34 cellular contexts compared by ENCODE assay signal in the genomic region with DNA sequence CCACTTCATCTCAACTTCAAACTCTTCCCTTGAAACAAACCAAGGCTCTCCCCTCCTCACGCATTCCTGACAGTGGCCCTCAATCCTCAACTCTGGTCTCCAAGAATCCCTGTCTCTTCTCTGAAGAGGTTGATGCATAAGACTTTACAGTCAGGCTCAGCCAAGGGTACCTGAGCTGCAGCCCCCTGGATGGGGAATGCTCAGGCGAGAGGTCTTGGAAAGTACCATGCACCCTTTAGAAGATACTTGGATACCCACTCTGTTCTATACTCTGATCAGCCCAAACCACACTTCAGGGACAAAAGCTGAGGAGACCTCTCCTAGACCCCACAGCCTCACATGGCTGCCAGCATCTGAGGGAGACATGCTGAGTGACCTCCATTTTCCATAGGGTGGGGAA. TPM values are rescaled to one million over a fixed set of nuclear protein-coding genes. Genes with fewer than 3 reads are reported as not detected.
"Had no signal": no experiment of that assay in that cellular context is flagged by ENCODE, and none has a peak within 500 bp of the region (broad histone marks: within the 10 kb centered on the region; RNA-seq: fewer than 3 reads in every experiment).

No MANE protein-coding gene starts in this region.

- DNase-seq: activated B cell treated with CpG ODN at 0.5 μM for 24 hours; activated CD4-positive, alpha-beta memory T cell treated with anti-CD3 and anti-CD28 coated beads for 36 hours; activated CD4-positive, alpha-beta T cell treated with anti-CD3 and anti-CD28 coated beads for 4 hours; activated CD4-positive, alpha-beta T cell treated with anti-CD3 and anti-CD28 coated beads, Interleukin-2, amount 50 U/mL, for 1 hour; activated CD4-positive, alpha-beta T cell treated with anti-CD3 and anti-CD28 coated beads, Interleukin-2, amount 50 U/mL, for 4 hours; activated CD4-positive, CD25-positive, alpha-beta regulatory T cell treated with anti-CD3 and anti-CD28 coated beads, Interleukin-2, amount 50 U/mL, for 72 hours; activated CD8-positive, alpha-beta memory T cell treated with anti-CD3 and anti-CD28 coated beads, Interleukin-2, amount 50 U/mL, for 4 hours; activated CD8-positive, alpha-beta T cell treated with anti-CD3 and anti-CD28 coated beads for 36 hours; activated effector memory CD4-positive, alpha-beta T cell treated with anti-CD3 and anti-CD28 coated beads, Interleukin-2, amount 50 U/mL, for 16 hours; activated gamma-delta T cell treated with Interleukin-2 at 50 U/mL for 16 hours; activated naive CD4-positive, alpha-beta T cell; activated naive CD4-positive, alpha-beta T cell treated with anti-CD3 and anti-CD28 coated beads, Interleukin-2, amount 10 ng/mL, durations not matched to agents 7 days and 5 days; activated naive CD8-positive, alpha-beta T cell treated with anti-CD3 and anti-CD28 coated beads, Interleukin-2, amount 10 ng/mL, durations not matched to agents 7 days and 5 days; activated naive CD8-positive, alpha-beta T cell treated with anti-CD3 and anti-CD28 coated beads, Interleukin-2, amount 50 U/mL, for 24 hours; activated T-cell treated with anti-CD3 and anti-CD28 coated beads for 4 hours; activated T-cell treated with anti-CD3 and anti-CD28 coated beads, Interleukin-2, amount 50 U/mL, for 1 hour; activated T-cell treated with anti-CD3 and anti-CD28 coated beads, Interleukin-2, amount 50 U/mL, for 4 hours; activated T-cell treated with anti-CD3 and anti-CD28 coated beads, Interleukin-2, amount 50 U/mL, for 72 hours; amygdala; anterior cingulate cortex; caudate nucleus; SW 1271; T-helper 1 cell; T-helper 2 cell; T-helper 9 cell had no signal

- H3K9me3 ChIP-seq: ascending aorta had no signal

- H3K27ac ChIP-seq: ascending aorta, cardiac muscle cell, VCaP had no signal

- H3K36me3 ChIP-seq: ascending aorta, cardiac muscle cell had no signal

- H3K4me3 ChIP-seq: ascending aorta, cardiac muscle cell had no signal

- H3K27me3 ChIP-seq: ascending aorta, cardiac muscle cell had no signal

- H3K4me1 ChIP-seq: ascending aorta had no signal

RNA-seq across cellular contexts. Expression of a gene that starts 0.5 kb away (rescaled TPM):
- total RNA-seq: activated B cell treated with CpG ODN at 0.5 μM for 24 hours; activated CD4-positive, alpha-beta memory T cell treated with anti-CD3 and anti-CD28 coated beads for 36 hours; activated CD4-positive, alpha-beta T cell treated with anti-CD3 and anti-CD28 coated beads, Interleukin-2, amount 10 ng/mL, durations not matched to agents 24 days and 14 days; activated CD8-positive, alpha-beta memory T cell treated with anti-CD3 and anti-CD28 coated beads for 36 hours; activated CD8-positive, alpha-beta T cell treated with anti-CD3 and anti-CD28 coated beads for 36 hours; activated naive CD8-positive, alpha-beta T cell treated with anti-CD3 and anti-CD28 coated beads, Interleukin-2, amount 10 ng/mL, durations not matched to agents 7 days and 5 days; activated T-cell treated with anti-CD3 and anti-CD28 coated beads, Interleukin-2, amount 50 U/mL, for 4 hours; activated T-cell treated with anti-CD3 and anti-CD28 coated beads, Interleukin-2, amount 50 U/mL, for 72 hours; activated T-helper 1 cell treated with anti-CD3 and anti-CD28 coated beads, Interleukin-12 subunit alpha, Interleukin-12 subunit beta, Interleukin-2, Interleukin-4 antibody, amounts not matched to agents 30 ng/mL and 10 ng/mL and 1 ng/mL, durations not matched to agents 14 hours and 24 hours and 36 hours; activated T-helper 17 cell treated with anti-CD3 and anti-CD28 coated beads, Interleukin-2, amount 50 U/mL, for 72 hours; ascending aorta; cardiac muscle cell had no signal
- polyA plus RNA-seq: adipose tissue, cardiac muscle cell had no signal

RNA-seq across cellular contexts. Expression of a gene that starts 35.4 kb away (rescaled TPM):
- total RNA-seq: activated B cell treated with CpG ODN at 0.5 μM for 24 hours; activated CD4-positive, alpha-beta memory T cell treated with anti-CD3 and anti-CD28 coated beads for 36 hours; activated CD4-positive, alpha-beta T cell treated with anti-CD3 and anti-CD28 coated beads, Interleukin-2, amount 10 ng/mL, durations not matched to agents 24 days and 14 days; activated CD8-positive, alpha-beta memory T cell treated with anti-CD3 and anti-CD28 coated beads for 36 hours; activated CD8-positive, alpha-beta T cell treated with anti-CD3 and anti-CD28 coated beads for 36 hours; activated naive CD8-positive, alpha-beta T cell treated with anti-CD3 and anti-CD28 coated beads, Interleukin-2, amount 10 ng/mL, durations not matched to agents 7 days and 5 days; activated T-cell treated with anti-CD3 and anti-CD28 coated beads, Interleukin-2, amount 50 U/mL, for 4 hours; activated T-helper 1 cell treated with anti-CD3 and anti-CD28 coated beads, Interleukin-12 subunit alpha, Interleukin-12 subunit beta, Interleukin-2, Interleukin-4 antibody, amounts not matched to agents 30 ng/mL and 10 ng/mL and 1 ng/mL, durations not matched to agents 14 hours and 24 hours and 36 hours; ascending aorta; bronchial epithelial cell; cardiac muscle cell had no signal
- polyA plus RNA-seq: adipose tissue had no signal

RNA-seq across cellular contexts. Expression of a gene that starts 44.4 kb away (rescaled TPM):
- total RNA-seq: activated CD4-positive, alpha-beta memory T cell treated with anti-CD3 and anti-CD28 coated beads for 36 hours; activated CD4-positive, alpha-beta T cell treated with anti-CD3 and anti-CD28 coated beads, Interleukin-2, amount 10 ng/mL, durations not matched to agents 24 days and 14 days; activated CD8-positive, alpha-beta memory T cell treated with anti-CD3 and anti-CD28 coated beads for 36 hours; activated CD8-positive, alpha-beta T cell treated with anti-CD3 and anti-CD28 coated beads for 36 hours; activated T-cell treated with anti-CD3 and anti-CD28 coated beads, Interleukin-2, amount 50 U/mL, for 72 hours; activated T-helper 1 cell treated with anti-CD3 and anti-CD28 coated beads, Interleukin-12 subunit alpha, Interleukin-12 subunit beta, Interleukin-2, Interleukin-4 antibody, amounts not matched to agents 30 ng/mL and 10 ng/mL and 1 ng/mL, durations not matched to agents 14 hours and 24 hours and 36 hours had no signal
- polyA plus RNA-seq: cardiac muscle cell had no signal

RNA-seq across cellular contexts. Expression of a gene that starts 53.8 kb away (rescaled TPM):
- total RNA-seq: activated CD4-positive, alpha-beta T cell treated with anti-CD3 and anti-CD28 coated beads, Interleukin-2, amount 10 ng/mL, durations not matched to agents 24 days and 14 days; activated CD8-positive, alpha-beta memory T cell treated with anti-CD3 and anti-CD28 coated beads for 36 hours; activated CD8-positive, alpha-beta T cell treated with anti-CD3 and anti-CD28 coated beads for 36 hours; activated naive CD8-positive, alpha-beta T cell treated with anti-CD3 and anti-CD28 coated beads, Interleukin-2, amount 10 ng/mL, durations not matched to agents 7 days and 5 days; activated T-cell treated with anti-CD3 and anti-CD28 coated beads, Interleukin-2, amount 50 U/mL, for 4 hours; activated T-helper 1 cell treated with anti-CD3 and anti-CD28 coated beads, Interleukin-12 subunit alpha, Interleukin-12 subunit beta, Interleukin-2, Interleukin-4 antibody, amounts not matched to agents 30 ng/mL and 10 ng/mL and 1 ng/mL, durations not matched to agents 14 hours and 24 hours and 36 hours; activated T-helper 17 cell treated with anti-CD3 and anti-CD28 coated beads, Interleukin-2, amount 50 U/mL, for 72 hours; ascending aorta; bronchial epithelial cell; cardiac muscle cell had no signal
- polyA plus RNA-seq: adipose tissue, cardiac muscle cell had no signal
